ENCODE assay signal across 15 cellular contexts in genomic region chr4:93879919-93880318, GRCh38. TPM values are rescaled to one million over a fixed set of nuclear protein-coding genes. Genes with fewer than 3 reads are reported as not detected.
DNase-seq lines count a peak whose midpoint lies in the region; ATAC-seq and TF ChIP-seq lines count a peak whose summit lies in the region.
"Had no signal": no experiment of that assay in that cellular context is flagged by ENCODE, and none has a peak within 500 bp of the region (broad histone marks: within the 10 kb centered on the region; RNA-seq: fewer than 3 reads in every experiment).

No MANE protein-coding gene starts in this region.

- H3K9me3 Mint-ChIP-seq in neural progenitor cell (no peaks in the 10 kb centered on the region), chondrocyte (ENCODE audit: low read depth) (no peaks in the 10 kb centered on the region)
- peaks cover 2% of the 10 kb centered on the region for H3K9me3 Mint-ChIP-seq in activated CD4-positive, alpha-beta T cell treated with anti-CD3 and anti-CD28 coated beads for 36 hours (ENCODE audit: low read depth)
- H3K9me3 Mint-ChIP-seq: GM23338 had no signal

- DNase-seq in neural progenitor cell (ENCODE audit: low spot score) (no peak), chondrocyte (ENCODE audit: low spot score) (no peak)
- no peak for DNase-seq in effector CD8-positive, alpha-beta T cell (lab: John Stamatoyannopoulos, UW)
- no peak for DNase-seq in activated CD4-positive, alpha-beta T cell treated with anti-CD3 and anti-CD28 coated beads for 36 hours
- DNase-seq: adrenal gland, kidney, NCI-H2081 treated with DMSO at 0.1 percent for 48 hours, stomach had no signal

- H3F3A ChIP-seq in neural progenitor cell (ENCODE audit: low read depth): no peaks in the 10 kb centered on the region

- H2AFZ ChIP-seq in neural progenitor cell (replicated peaks): no peak overlapping the region

- H3K9ac ChIP-seq in neural progenitor cell: no peak overlapping the region
- H3K9ac ChIP-seq: BLaER1 treated with 17β-estradiol and CSF1 and Interleukin-3, amounts not matched to agents 10 nM and 100 nM had no signal

- H3K79me2 ChIP-seq in neural progenitor cell (ENCODE audit: low read depth): no peaks in the 10 kb centered on the region

- intact Hi-C loops in activated CD4-positive, alpha-beta T cell treated with anti-CD3 and anti-CD28 coated beads for 36 hours (cut with DNase I, micrococcal nuclease): no loop called here

- H3K27ac Mint-ChIP-seq in neural progenitor cell (no peak overlapping the region), chondrocyte (ENCODE audit: unreplicated experiment) (no peak overlapping the region)
- H3K27ac Mint-ChIP-seq in activated CD4-positive, alpha-beta T cell treated with anti-CD3 and anti-CD28 coated beads for 36 hours: no peak overlapping the region
- H3K27ac Mint-ChIP-seq: GM23338 had no signal

- H3K27me3 Mint-ChIP-seq in neural progenitor cell (ENCODE audit: insufficient read depth, low read depth) (no peaks in the 10 kb centered on the region), chondrocyte (ENCODE audit: low read depth) (peaks cover 18% of the 10 kb centered on the region)
- peaks cover 2% of the 10 kb centered on the region for H3K27me3 Mint-ChIP-seq in activated CD4-positive, alpha-beta T cell treated with anti-CD3 and anti-CD28 coated beads for 36 hours

- no peak overlapping the region for H3K27ac ChIP-seq in neural progenitor cell
- H3K27ac ChIP-seq: adrenal gland; BLaER1 treated with 17β-estradiol and CSF1 and Interleukin-3, amounts not matched to agents 10 nM and 100 nM; stomach had no signal

- H3K36me3 ChIP-seq in neural progenitor cell: no peaks in the 10 kb centered on the region
- H3K36me3 ChIP-seq: adrenal gland; BLaER1 treated with 17β-estradiol and CSF1 and Interleukin-3, amounts not matched to agents 10 nM and 100 nM; stomach had no signal

- H3K4me2 ChIP-seq in neural progenitor cell: no peak overlapping the region
- H3K4me2 ChIP-seq: BLaER1 treated with 17β-estradiol and CSF1 and Interleukin-3, amounts not matched to agents 10 nM and 100 nM; GM23338 had no signal

- no peaks in the 10 kb centered on the region for H4K20me1 ChIP-seq in neural progenitor cell (ENCODE audit: low read depth)
- H4K20me1 ChIP-seq: BLaER1 treated with 17β-estradiol and CSF1 and Interleukin-3, amounts not matched to agents 10 nM and 100 nM had no signal

- peak; percentile 69 for ATAC-seq in GM19043 (IDR thresholded peaks at IDR 0.05; ENCODE audit: low read depth, unreplicated experiment)
- peak; percentile 84 for ATAC-seq in GM21786 (IDR thresholded peaks at IDR 0.05; ENCODE audit: unreplicated experiment)
- peak; percentile 73 for ATAC-seq in HG03103 (IDR thresholded peaks at IDR 0.05; ENCODE audit: low read depth, unreplicated experiment)
- ATAC-seq in activated CD4-positive, alpha-beta T cell treated with anti-CD3 and anti-CD28 coated beads for 36 hours: no peak
- ATAC-seq: GM23338 had no signal

- H3K9me3 ChIP-seq in neural progenitor cell (ENCODE audit: low read depth): no peaks in the 10 kb centered on the region
- H3K9me3 ChIP-seq: adrenal gland; BLaER1 treated with 17β-estradiol and CSF1 and Interleukin-3, amounts not matched to agents 10 nM and 100 nM; stomach had no signal

- H3K4me3 ChIP-seq in neural progenitor cell: no peak overlapping the region
- H3K4me3 ChIP-seq: adrenal gland; BLaER1 treated with 17β-estradiol and CSF1 and Interleukin-3, amounts not matched to agents 10 nM and 100 nM; GM23338; stomach had no signal

- H3K4me3 Mint-ChIP-seq in neural progenitor cell: no peak overlapping the region
- no peak overlapping the region for H3K4me3 Mint-ChIP-seq in activated CD4-positive, alpha-beta T cell treated with anti-CD3 and anti-CD28 coated beads for 36 hours
- no peak overlapping the region for H3K4me3 Mint-ChIP-seq in chondrocyte (ENCODE audit: unreplicated experiment)
- H3K4me3 Mint-ChIP-seq: GM23338 had no signal

- peaks cover 14% of the 10 kb centered on the region for H3K4me1 ChIP-seq in neural progenitor cell
- H3K4me1 ChIP-seq: adrenal gland; BLaER1 treated with 17β-estradiol and CSF1 and Interleukin-3, amounts not matched to agents 10 nM and 100 nM; stomach had no signal

- H3K4me1 Mint-ChIP-seq in neural progenitor cell (peaks cover 13% of the 10 kb centered on the region), chondrocyte (ENCODE audit: low read depth) (no peaks in the 10 kb centered on the region)
- H3K4me1 Mint-ChIP-seq in activated CD4-positive, alpha-beta T cell treated with anti-CD3 and anti-CD28 coated beads for 36 hours: no peaks in the 10 kb centered on the region
- H3K4me1 Mint-ChIP-seq: GM23338 had no signal

- CTCF ChIA-PET in activated CD4-positive, alpha-beta T cell treated with anti-CD3 and anti-CD28 coated beads for 36 hours (lab: Charles Lee): no interaction called here

- H3K27me3 ChIP-seq in neural progenitor cell: no peaks in the 10 kb centered on the region
- H3K27me3 ChIP-seq: adrenal gland; BLaER1 treated with 17β-estradiol and CSF1 and Interleukin-3, amounts not matched to agents 10 nM and 100 nM; stomach had no signal

- TF ChIP-seq CTCF in neural progenitor cell (IDR thresholded peaks at IDR 0.05): no peak
- no peak for TF ChIP-seq CTCF in chondrocyte (IDR thresholded peaks at IDR 0.05)

- POLR2A ChIA-PET in activated CD4-positive, alpha-beta T cell treated with anti-CD3 and anti-CD28 coated beads for 36 hours (lab: Charles Lee): no interaction called here

- H3K36me3 Mint-ChIP-seq in neural progenitor cell: no peaks in the 10 kb centered on the region
- no peaks in the 10 kb centered on the region for H3K36me3 Mint-ChIP-seq in activated CD4-positive, alpha-beta T cell treated with anti-CD3 and anti-CD28 coated beads for 36 hours (ENCODE audit: low read depth)
- H3K36me3 Mint-ChIP-seq in chondrocyte (ENCODE audit: low read depth): no peaks in the 10 kb centered on the region

RNA-seq across cellular contexts. Expression of gene ATOH1, which starts 51.4 kb away (rescaled TPM):
- total RNA-seq in neural progenitor cell (ENCODE audit: low replicate concordance) (0.06 TPM in 1 of 2 replicates, not detected in the other), chondrocyte (not detected in 3 replicates)
- not detected for total RNA-seq in activated CD4-positive, alpha-beta T cell treated with anti-CD3 and anti-CD28 coated beads for 36 hours
- total RNA-seq: adrenal gland, kidney, mononuclear cell, omental fat pad had no signal
